In the genomic region with DNA sequence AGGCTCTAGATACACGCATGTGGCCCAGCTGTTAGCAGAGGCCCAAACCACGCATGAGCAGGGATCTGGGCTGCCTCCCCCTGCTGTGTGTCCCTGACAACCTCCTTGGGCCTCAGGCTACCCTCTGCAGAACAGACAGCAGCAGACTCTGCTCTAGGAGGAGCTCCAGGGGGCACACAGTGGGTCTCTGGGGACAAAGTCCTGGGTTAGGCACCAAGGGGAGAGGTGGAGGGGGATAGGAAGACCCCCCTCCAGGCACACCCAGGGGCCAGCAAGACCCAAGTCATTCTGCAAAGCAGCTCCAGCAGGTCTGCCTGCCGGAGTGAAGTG, we compare ENCODE assay signal across 20 cellular contexts. TPM values are rescaled to one million over a fixed set of nuclear protein-coding genes. Genes with fewer than 3 reads are reported as not detected.
"Had no signal": no experiment of that assay in that cellular context is flagged by ENCODE, and none has a peak within 500 bp of the region (broad histone marks: within the 10 kb centered on the region; RNA-seq: fewer than 3 reads in every experiment).

No MANE protein-coding gene starts in this region.

- H3K36me3 Mint-ChIP-seq: IgD-negative memory B cell had no signal

- H3K27ac ChIP-seq: breast epithelium, KMS-11, PC-9, WERI-Rb-1 had no signal

- H3K4me3 Mint-ChIP-seq: activated CD8-positive, alpha-beta T cell treated with anti-CD3 and anti-CD28 coated beads for 36 hours; activated naive CD4-positive, alpha-beta T cell treated with anti-CD3 and anti-CD28 coated beads, Interleukin-2, amount 50 U/mL, for 24 hours; IgD-negative memory B cell had no signal

- DNase-seq: activated CD4-positive, alpha-beta T cell treated with anti-CD3 and anti-CD28 coated beads for 4 hours; activated CD8-positive, alpha-beta memory T cell treated with anti-CD3 and anti-CD28 coated beads, Interleukin-2, amount 50 U/mL, for 4 hours; activated CD8-positive, alpha-beta T cell treated with anti-CD3 and anti-CD28 coated beads for 36 hours; activated T-cell treated with anti-CD3 and anti-CD28 coated beads, Interleukin-2, amount 50 U/mL, for 1 hour; aorta; caudate nucleus; NCI-H1092; NCI-H1436; NCI-H1694 treated with DMSO at 0.1 percent for 48 hours; NCI-H2029 treated with DMSO at 0.1 percent for 48 hours; NCI-H82; PC-9; SHP77 treated with DMSO at 0.1 percent for 48 hours; T-helper 1 cell; WERI-Rb-1 had no signal

- H3K9ac ChIP-seq: KMS-11 had no signal

- H3K4me1 ChIP-seq: breast epithelium had no signal

- H3K36me3 ChIP-seq: breast epithelium, WERI-Rb-1 had no signal

- H3K4me3 ChIP-seq: breast epithelium, PC-9 had no signal

- H3K4me2 ChIP-seq: KMS-11, PC-9 had no signal

- H3K4me1 Mint-ChIP-seq: activated naive CD4-positive, alpha-beta T cell treated with anti-CD3 and anti-CD28 coated beads, Interleukin-2, amount 50 U/mL, for 24 hours; IgD-negative memory B cell had no signal

- H3K27ac Mint-ChIP-seq: activated CD8-positive, alpha-beta T cell treated with anti-CD3 and anti-CD28 coated beads for 36 hours; activated naive CD4-positive, alpha-beta T cell treated with anti-CD3 and anti-CD28 coated beads, Interleukin-2, amount 50 U/mL, for 24 hours; IgD-negative memory B cell had no signal

- H2AFZ ChIP-seq: PC-9 had no signal

RNA-seq across cellular contexts. Expression of a gene that starts 8.0 kb away (rescaled TPM):
- total RNA-seq: NCI-H460 had no signal
- polyA plus RNA-seq: IgD-negative memory B cell had no signal
